In the genomic region with DNA sequence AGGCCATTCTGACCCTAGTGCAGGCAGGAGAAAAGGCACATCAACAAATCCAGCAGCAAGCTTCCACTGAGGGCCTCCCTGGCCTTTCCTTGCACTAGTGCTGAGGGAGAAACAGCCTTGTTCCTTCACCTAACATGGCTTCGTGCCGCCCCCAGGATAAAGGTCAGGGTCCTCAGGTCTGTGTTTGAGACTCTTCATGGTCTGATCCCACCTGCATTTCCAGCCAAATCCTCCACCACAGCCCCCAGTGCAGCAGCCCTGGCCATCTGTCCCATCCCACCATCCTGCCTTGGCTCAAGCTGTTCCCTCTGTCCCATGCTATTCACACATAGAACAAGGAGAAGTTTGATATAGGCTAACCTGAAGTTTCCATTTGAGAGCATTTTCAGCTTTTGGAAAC, we compare ENCODE assay signal across 12 cellular contexts. TPM values are rescaled to one million over a fixed set of nuclear protein-coding genes. Genes with fewer than 3 reads are reported as not detected.
DNase-seq lines count a peak whose midpoint lies in the region; TF ChIP-seq lines count a peak whose summit lies in the region.
"Not testable (repeated sequence)": the region's sequence is repeated elsewhere in the genome, so short reads cannot be mapped to it uniquely, and the experiment has no call there.
"Had no signal": no experiment of that assay in that cellular context is flagged by ENCODE, and none has a peak within 500 bp of the region (broad histone marks: within the 10 kb centered on the region; RNA-seq: fewer than 3 reads in every experiment).

No MANE protein-coding gene starts in this region.

- not testable (repeated sequence) for H3K9me3 Mint-ChIP-seq in activated T-cell treated with anti-CD3 and anti-CD28 coated beads, Interleukin-2, amount 50 U/mL, for 24 hours
- H3K9me3 Mint-ChIP-seq in endothelial cell (ENCODE audit: unreplicated experiment) (peaks cover 47% of the 10 kb centered on the region), type B pancreatic cell (peaks cover 26% of the 10 kb centered on the region)

- H3K27ac Mint-ChIP-seq in activated T-cell treated with anti-CD3 and anti-CD28 coated beads, Interleukin-2, amount 50 U/mL, for 24 hours; type B pancreatic cell: not testable (repeated sequence)
- peak overlapping the region; percentile 76 for H3K27ac Mint-ChIP-seq in endothelial cell (ENCODE audit: unreplicated experiment)

- TF ChIP-seq CTCF in GM13977 (IDR thresholded peaks at IDR 0.05; ENCODE audit: extremely low read depth, insufficient read depth, missing control alignments); endothelial cell (IDR thresholded peaks at IDR 0.05; ENCODE audit: unreplicated experiment); type B pancreatic cell (conservative IDR thresholded peaks at IDR 0.05): not testable (repeated sequence)

- H3K4me1 Mint-ChIP-seq in activated T-cell treated with anti-CD3 and anti-CD28 coated beads, Interleukin-2, amount 50 U/mL, for 24 hours (ENCODE audit: low read depth); endothelial cell (ENCODE audit: unreplicated experiment); type B pancreatic cell (ENCODE audit: unreplicated experiment): not testable (repeated sequence)

- not testable (repeated sequence) for H3K4me3 Mint-ChIP-seq in activated T-cell treated with anti-CD3 and anti-CD28 coated beads, Interleukin-2, amount 50 U/mL, for 24 hours; endothelial cell (ENCODE audit: unreplicated experiment); type B pancreatic cell

- peak; percentile 7 for DNase-seq in GM13977 (ENCODE audit: low spot score)
- DNase-seq in activated T-cell treated with anti-CD3 and anti-CD28 coated beads, Interleukin-2, amount 50 U/mL, for 24 hours: peak; percentile 11
- DNase-seq in endothelial cell (ENCODE audit: low spot score): not testable (repeated sequence)
- DNase-seq in mesenteric fat pad (ENCODE audit: low spot score): peak; percentile 87
- peak; percentile 57 for DNase-seq in posterior vena cava (ENCODE audit: low spot score)
- peak; percentile 60 for DNase-seq in type B pancreatic cell (ENCODE audit: extremely low spot score, unreplicated experiment)

- in situ Hi-C loops in GM13977 (cut with MboI; ENCODE audit: low pct_unique_long_range_greater_than_20kb, low sequenced_read_pairs, unreplicated experiment): not testable (repeated sequence)

- intact Hi-C loops in posterior vena cava (cut with DNase I): not testable (repeated sequence)

- not testable (repeated sequence) for H3K27me3 Mint-ChIP-seq in activated T-cell treated with anti-CD3 and anti-CD28 coated beads, Interleukin-2, amount 50 U/mL, for 24 hours; type B pancreatic cell
- peaks cover 33% of the 10 kb centered on the region for H3K27me3 Mint-ChIP-seq in endothelial cell (ENCODE audit: unreplicated experiment)

- H3K36me3 Mint-ChIP-seq in activated T-cell treated with anti-CD3 and anti-CD28 coated beads, Interleukin-2, amount 50 U/mL, for 24 hours (ENCODE audit: low read depth); type B pancreatic cell: not testable (repeated sequence)
- H3K36me3 Mint-ChIP-seq in endothelial cell (ENCODE audit: low read depth, unreplicated experiment): peaks cover 29% of the 10 kb centered on the region

RNA-seq across cellular contexts. Expression of a gene that starts 20.9 kb away (rescaled TPM):
- total RNA-seq in endothelial cell (ENCODE audit: unreplicated experiment) (not detected), mesenteric fat pad (not detected), posterior vena cava (not detected), type B pancreatic cell (ENCODE audit: low replicate concordance) (not detected in 2 replicates)
- total RNA-seq: A172; A673; CD4-positive, alpha-beta T cell; CD8-positive, alpha-beta memory T cell; GM12878; GM23338 had no signal
